Comparison of ENCODE assay signal across 8 cellular contexts in the genomic region with DNA sequence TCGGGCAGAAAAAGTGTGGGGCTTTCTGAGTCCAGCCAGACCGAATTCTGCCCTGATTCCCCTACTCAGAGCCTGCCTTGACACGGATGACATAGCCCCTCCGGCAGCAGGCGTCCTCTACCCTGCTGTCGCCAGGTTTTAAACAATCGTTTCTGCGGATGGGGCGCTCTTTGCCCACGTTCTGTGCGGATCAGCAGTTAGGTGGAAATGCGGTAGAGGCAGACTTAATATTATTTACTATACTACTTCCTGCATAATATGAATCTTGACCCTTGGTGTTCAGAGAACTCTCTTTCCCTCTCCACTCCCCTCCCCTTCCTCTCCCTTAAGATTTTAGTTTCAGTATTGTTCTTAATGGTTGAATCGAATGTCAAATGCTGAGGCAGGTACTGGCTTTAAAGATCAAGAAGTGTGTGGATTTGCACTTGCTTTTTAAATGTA. TPM values are rescaled to one million over a fixed set of nuclear protein-coding genes. Genes with fewer than 3 reads are reported as not detected.
A peak's percentile ranks its signal among the peaks of the same experiment; 100 is the strongest.
DNase-seq lines count a peak whose midpoint lies in the region; ATAC-seq, FAIRE-seq and TF ChIP-seq lines count a peak whose summit lies in the region.

No MANE protein-coding gene starts in this region.

- DNase-seq in kidney (peak; percentile 64), cerebellum (ENCODE audit: low spot score) (no peak), NCI-H2029 treated with DMSO at 0.1 percent for 48 hours (lab: John Stamatoyannopoulos, UW) (no peak), ACHN (no peak), NCI-H2081 (lab: John Stamatoyannopoulos, UW) (no peak)

- TF ChIP-seq CTCF in HEK293 (tag by site-specific recombination; IDR thresholded peaks at IDR 0.05) = peak; percentile 43; the same call in 1 of the 2 replicates
- TF ChIP-seq CTCF in kidney (IDR thresholded peaks at IDR 0.05; ENCODE audit: borderline replicate concordance, extremely low read depth, insufficient read depth) = no peak

- FAIRE-seq in kidney (lab: Jason Lieb, UNC) = no peak

- peak; percentile 39 for TF ChIP-seq POLR2A in GM15510 (IDR thresholded peaks at IDR 0.05; ENCODE audit: borderline replicate concordance, extremely low read depth, insufficient read length)

- peak overlapping the region; percentile 63 for H3K4me3 ChIP-seq in HEK293 (ENCODE audit: low read depth, low read length)
- peak overlapping the region; percentile 62 to 66 for H3K4me3 ChIP-seq in kidney (ENCODE audit: low read length in 2 of 2)

- in situ Hi-C loops in ACHN (cut with HindIII; ENCODE audit: low pct_ligation_motif_present, low pct_unique_long_range_greater_than_20kb, low sequenced_read_pairs) = no loop called here

- peak overlapping the region; percentile 78 to 79 for H3K9ac ChIP-seq in kidney (ENCODE audit: low read length in 2 of 2)

- H3K27ac ChIP-seq in HEK293 (ENCODE audit: extremely low read depth, low read depth, low read length) = peak overlapping the region; percentile 55
- peak overlapping the region; percentile 66 to 82 for H3K27ac ChIP-seq in kidney (ENCODE audit: low read depth in 2 of 2, low read length in 2 of 2)

- peaks cover 0 to 59% of the 10 kb centered on the region in 2 experiments; a peak in 2 of 3 replicates for H3K36me3 ChIP-seq in HEK293 (ENCODE audit: control insufficient read depth in 2 of 2, insufficient read depth in 1 of 2, low read length in 2 of 2)
- no peaks in the 10 kb centered on the region for H3K36me3 ChIP-seq in kidney (ENCODE audit: control insufficient read depth in 1 of 2, insufficient read depth in 2 of 2, low read length in 2 of 2)

- peak; percentile 20 to 23 for ATAC-seq in activated CD4-positive, CD25-positive, alpha-beta regulatory T cell treated with anti-CD3 and anti-CD28 coated beads, Interleukin-2, amount 50 U/mL, for 24 hours

- H3K9me3 ChIP-seq in HEK293 (ENCODE audit: control insufficient read depth, insufficient read depth, low read depth, low read length) = no peaks in the 10 kb centered on the region
- no peaks in the 10 kb centered on the region for H3K9me3 ChIP-seq in kidney (ENCODE audit: control insufficient read depth in 1 of 2, low read length in 2 of 2)

- POLR2A ChIA-PET in HEK293 (lab: Yijun Ruan, JAX) = interaction anchor here (0.5 kb wide), 1 partner anchor 1058 kb away, joined by 4 read pairs; no protein-coding TSS in a partner anchor

- CTCF ChIA-PET in HEK293 (lab: Yijun Ruan, JAX) = interaction anchor here (0.6 kb wide), 1 partner anchor 554 kb away, joined by 6 read pairs; no protein-coding TSS in a partner anchor

- H3K4me1 ChIP-seq in HEK293 (ENCODE audit: control insufficient read depth, insufficient read depth, low read length) (peaks cover 7% of the 10 kb centered on the region), kidney (ENCODE audit: control insufficient read depth in 1 of 2, insufficient read depth in 1 of 2, low read depth in 1 of 2, low read length in 2 of 2) (peaks cover 0 to 9% of the 10 kb centered on the region in 2 donors)

- intact Hi-C loops in kidney (cut with DNase I) = no loop called here

TF ChIP-seq in HEK293, 187 proteins besides CTCF, POLR2A, EP300 and RAD21:
- TF ChIP-seq MYNN (tag by site-specific recombination; IDR thresholded peaks at IDR 0.05; ENCODE audit: borderline replicate concordance) (no peak), ZNF791 (tag by site-specific recombination; IDR thresholded peaks at IDR 0.05) (no peak), ZFP37 (tag by site-specific recombination; IDR thresholded peaks at IDR 0.05) (no peak), ZNF658 (tag by site-specific recombination; IDR thresholded peaks at IDR 0.05) (no peak), ZNF701 (tag by site-specific recombination; IDR thresholded peaks at IDR 0.05) (no peak), BCL11B (tag by site-specific recombination; IDR thresholded peaks at IDR 0.05; ENCODE audit: low read depth) (no peak), ZNF785 (tag by site-specific recombination; IDR thresholded peaks at IDR 0.05) (no peak), ZBTB48 (tag by site-specific recombination; IDR thresholded peaks at IDR 0.05) (no peak), OSR2 (tag by site-specific recombination; IDR thresholded peaks at IDR 0.05) (no peak), SP3 (tag by site-specific recombination; IDR thresholded peaks at IDR 0.05) (no peak), ZNF596 (tag by site-specific recombination; IDR thresholded peaks at IDR 0.05) (no peak)
- TF ChIP-seq, protein P1, sequence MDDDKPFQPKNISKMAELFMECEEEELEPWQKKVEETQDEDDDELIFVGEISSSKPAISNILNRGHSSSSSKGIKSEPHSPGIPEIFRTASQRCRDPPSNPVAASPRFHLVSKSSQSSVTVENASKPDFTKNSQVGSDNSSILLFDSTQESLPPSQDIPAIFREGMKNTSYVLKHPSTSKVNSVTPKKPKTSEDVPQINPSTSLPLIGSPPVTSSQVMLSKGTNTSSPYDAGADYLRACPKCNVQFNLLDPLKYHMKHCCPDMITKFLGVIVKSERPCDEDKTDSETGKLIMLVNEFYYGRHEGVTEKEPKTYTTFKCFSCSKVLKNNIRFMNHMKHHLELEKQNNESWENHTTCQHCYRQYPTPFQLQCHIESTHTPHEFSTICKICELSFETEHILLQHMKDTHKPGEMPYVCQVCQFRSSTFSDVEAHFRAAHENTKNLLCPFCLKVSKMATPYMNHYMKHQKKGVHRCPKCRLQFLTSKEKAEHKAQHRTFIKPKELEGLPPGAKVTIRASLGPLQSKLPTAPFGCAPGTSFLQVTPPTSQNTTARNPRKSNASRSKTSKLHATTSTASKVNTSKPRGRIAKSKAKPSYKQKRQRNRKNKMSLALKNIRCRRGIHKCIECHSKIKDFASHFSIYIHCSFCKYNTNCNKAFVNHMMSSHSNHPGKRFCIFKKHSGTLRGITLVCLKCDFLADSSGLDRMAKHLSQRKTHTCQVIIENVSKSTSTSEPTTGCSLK (tag by site-specific recombination; IDR thresholded peaks at IDR 0.05) = no peak
- TF ChIP-seq, protein P2, sequence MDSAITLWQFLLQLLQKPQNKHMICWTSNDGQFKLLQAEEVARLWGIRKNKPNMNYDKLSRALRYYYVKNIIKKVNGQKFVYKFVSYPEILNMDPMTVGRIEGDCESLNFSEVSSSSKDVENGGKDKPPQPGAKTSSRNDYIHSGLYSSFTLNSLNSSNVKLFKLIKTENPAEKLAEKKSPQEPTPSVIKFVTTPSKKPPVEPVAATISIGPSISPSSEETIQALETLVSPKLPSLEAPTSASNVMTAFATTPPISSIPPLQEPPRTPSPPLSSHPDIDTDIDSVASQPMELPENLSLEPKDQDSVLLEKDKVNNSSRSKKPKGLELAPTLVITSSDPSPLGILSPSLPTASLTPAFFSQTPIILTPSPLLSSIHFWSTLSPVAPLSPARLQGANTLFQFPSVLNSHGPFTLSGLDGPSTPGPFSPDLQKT (IDR thresholded peaks at IDR 0.05; ENCODE audit: borderline replicate concordance, low read depth, low read length) = no peak

RNA-seq across cellular contexts. Expression of a gene that starts 2.4 kb away (rescaled TPM):
- 23.5 TPM for total RNA-seq in kidney
- 45.9 TPM for polyA plus RNA-seq in kidney (ENCODE audit: insufficient read depth, low read depth, low replicate concordance)
- total RNA-seq in cerebellum = 0.09 TPM

Comparison
In these comparisons a context has a peak if more than half of its experiments do, and no peak if none do; other contexts are left out.
1. RNA of a gene that starts 2.4 kb away (total RNA-seq): 23.5 TPM in kidney (single experiment); 0.09 TPM in cerebellum (single experiment); every median in the first group is over 10 times any median in the second.